In genomic region chr2:229083606-229084349, GRCh38 we compare ENCODE assay signal across 22 cellular contexts.
DNase-seq lines count a peak whose midpoint lies in the region; ATAC-seq and TF ChIP-seq lines count a peak whose summit lies in the region.
"Had no signal": no experiment of that assay in that cellular context is flagged by ENCODE, and none has a peak within 500 bp of the region (broad histone marks: within the 10 kb centered on the region; RNA-seq: fewer than 3 reads in every experiment).

No MANE protein-coding gene starts in this region.

- H3K9me3 ChIP-seq in right lobe of liver = peaks cover 0 to 2% (median 0%) of the 10 kb centered on the region in 4 donors
- H3K9me3 ChIP-seq: A549, Peyer's patch had no signal

- TF ChIP-seq CTCF in AG10803 (conservative IDR thresholded peaks at IDR 0.05; ENCODE audit: low read length) (no peak), right lobe of liver (IDR thresholded peaks at IDR 0.05) (no peak), natural killer cell (IDR thresholded peaks at IDR 0.05) (no peak)

- 65% methylated on average over 4 of the region's 5 CpGs for WGBS in right lobe of liver (ENCODE audit: insufficient coverage, low coverage, low lambda C conversion rate, missing lambda C conversion rate)

- H3K27me3 ChIP-seq in right lobe of liver = no peaks in the 10 kb centered on the region
- H3K27me3 ChIP-seq: Peyer's patch had no signal

- no peaks in the 10 kb centered on the region for H3K36me3 Mint-ChIP-seq in activated naive CD8-positive, alpha-beta T cell treated with anti-CD3 and anti-CD28 coated beads, Interleukin-2, amount 50 U/mL, for 24 hours (ENCODE audit: low read depth)
- peaks cover 8% of the 10 kb centered on the region for H3K36me3 Mint-ChIP-seq in natural killer cell
- H3K36me3 Mint-ChIP-seq: CD14-positive monocyte; stimulated activated naive B cell treated with anti-CD40 and anti-IgM and Interleukin-4, amounts not matched to agents 10 μg/mL and 1 μg/mL and 100 μg/mL, for 72 hours had no signal

- no peaks in the 10 kb centered on the region for H3K36me3 ChIP-seq in right lobe of liver
- H3K36me3 ChIP-seq: cardiac muscle cell, Peyer's patch had no signal

- TF ChIP-seq POLR2A in right lobe of liver (IDR thresholded peaks at IDR 0.05) = no peak

- H3K4me3 Mint-ChIP-seq in activated naive CD8-positive, alpha-beta T cell treated with anti-CD3 and anti-CD28 coated beads, Interleukin-2, amount 50 U/mL, for 24 hours = no peak overlapping the region
- no peak overlapping the region for H3K4me3 Mint-ChIP-seq in natural killer cell
- H3K4me3 Mint-ChIP-seq: activated CD8-positive, alpha-beta T cell treated with anti-CD3 and anti-CD28 coated beads, Interleukin-2, amount 10 ng/mL, durations not matched to agents 7 days and 5 days; activated T-helper 1 cell treated with anti-CD3 and anti-CD28 coated beads, Interleukin-12 subunit alpha, Interleukin-12 subunit beta, Interleukin-2, Interleukin-4 antibody, amounts not matched to agents 30 ng/mL and 10 ng/mL and 1 ng/mL, durations not matched to agents 14 hours and 24 hours and 36 hours; CD14-positive monocyte; stimulated activated naive B cell treated with anti-CD40 and anti-IgM and Interleukin-4, amounts not matched to agents 10 μg/mL and 1 μg/mL and 100 μg/mL, for 72 hours had no signal

- intact Hi-C loops in right lobe of liver (cut with DNase I) = no loop called here
- intact Hi-C loops in natural killer cell (cut with micrococcal nuclease) = no loop called here

- H3K27ac Mint-ChIP-seq in activated naive CD8-positive, alpha-beta T cell treated with anti-CD3 and anti-CD28 coated beads, Interleukin-2, amount 50 U/mL, for 24 hours = no peak overlapping the region
- no peak overlapping the region for H3K27ac Mint-ChIP-seq in natural killer cell
- H3K27ac Mint-ChIP-seq: activated CD8-positive, alpha-beta T cell treated with anti-CD3 and anti-CD28 coated beads, Interleukin-2, amount 10 ng/mL, durations not matched to agents 7 days and 5 days; activated T-helper 1 cell treated with anti-CD3 and anti-CD28 coated beads, Interleukin-12 subunit alpha, Interleukin-12 subunit beta, Interleukin-2, Interleukin-4 antibody, amounts not matched to agents 30 ng/mL and 10 ng/mL and 1 ng/mL, durations not matched to agents 14 hours and 24 hours and 36 hours; CD14-positive monocyte; stimulated activated naive B cell treated with anti-CD40 and anti-IgM and Interleukin-4, amounts not matched to agents 10 μg/mL and 1 μg/mL and 100 μg/mL, for 72 hours had no signal

- H3K4me1 ChIP-seq in right lobe of liver = peaks cover 0 to 9% (median 3%) of the 10 kb centered on the region in 4 donors
- H3K4me1 ChIP-seq: A549 had no signal

- no peaks in the 10 kb centered on the region for H3K4me1 Mint-ChIP-seq in activated naive CD8-positive, alpha-beta T cell treated with anti-CD3 and anti-CD28 coated beads, Interleukin-2, amount 50 U/mL, for 24 hours
- H3K4me1 Mint-ChIP-seq in natural killer cell = no peaks in the 10 kb centered on the region
- H3K4me1 Mint-ChIP-seq: CD14-positive monocyte; stimulated activated naive B cell treated with anti-CD40 and anti-IgM and Interleukin-4, amounts not matched to agents 10 μg/mL and 1 μg/mL and 100 μg/mL, for 72 hours had no signal

- no peak overlapping the region for H3K27ac ChIP-seq in right lobe of liver
- H3K27ac ChIP-seq: A549, cardiac muscle cell had no signal

- H3K4me3 ChIP-seq in AG10803 (ENCODE audit: low read length) (no peak overlapping the region), right lobe of liver (no peak overlapping the region)
- H3K4me3 ChIP-seq: A549, cardiac muscle cell, Peyer's patch had no signal

- DNase-seq in AG10803 (ENCODE audit: low read depth) = peak; percentile 8
- peak; percentile 82 for DNase-seq in NCI-H187 treated with DMSO at 0.1 percent for 48 hours (lab: John Stamatoyannopoulos, UW)
- peak; percentile 62 for DNase-seq in NCI-H748 treated with DMSO at 0.1 percent for 48 hours (lab: John Stamatoyannopoulos, UW)
- DNase-seq in right lobe of liver = peak in 1 of 3 donors; percentile 53
- no peak for DNase-seq in activated naive CD8-positive, alpha-beta T cell treated with anti-CD3 and anti-CD28 coated beads, Interleukin-2, amount 50 U/mL, for 24 hours
- DNase-seq in natural killer cell = no peak
- DNase-seq: activated CD8-positive, alpha-beta T cell treated with anti-CD3 and anti-CD28 coated beads, Interleukin-2, amount 10 ng/mL, durations not matched to agents 7 days and 5 days; DND-41; effector CD4-positive, alpha-beta T cell; hippocampal formation; kidney glomerular epithelial cell; NCI-H82; stimulated activated naive B cell treated with anti-CD40 and anti-IgM and Interleukin-4, amounts not matched to agents 10 μg/mL and 1 μg/mL and 100 μg/mL, for 72 hours; SW 1271; trophoblast cell had no signal

- ATAC-seq in right lobe of liver (peak; percentile 45 to 87 (median 66)), natural killer cell (no peak), HG03139 (IDR thresholded peaks at IDR 0.05; ENCODE audit: unreplicated experiment) (no peak), HG03521 (IDR thresholded peaks at IDR 0.05; ENCODE audit: unreplicated experiment) (no peak)
- ATAC-seq in activated naive CD8-positive, alpha-beta T cell treated with anti-CD3 and anti-CD28 coated beads, Interleukin-2, amount 50 U/mL, for 24 hours = no peak
- ATAC-seq: A549; activated CD8-positive, alpha-beta T cell treated with anti-CD3 and anti-CD28 coated beads, Interleukin-2, amount 10 ng/mL, durations not matched to agents 7 days and 5 days; stimulated activated naive B cell treated with anti-CD40 and anti-IgM and Interleukin-4, amounts not matched to agents 10 μg/mL and 1 μg/mL and 100 μg/mL, for 72 hours had no signal

- no peaks in the 10 kb centered on the region for H3K27me3 Mint-ChIP-seq in activated naive CD8-positive, alpha-beta T cell treated with anti-CD3 and anti-CD28 coated beads, Interleukin-2, amount 50 U/mL, for 24 hours
- H3K27me3 Mint-ChIP-seq in natural killer cell (ENCODE audit: low read depth in 2 of 2) = no peaks in the 10 kb centered on the region
- H3K27me3 Mint-ChIP-seq: stimulated activated naive B cell treated with anti-CD40 and anti-IgM and Interleukin-4, amounts not matched to agents 10 μg/mL and 1 μg/mL and 100 μg/mL, for 72 hours had no signal

- H3K9me3 Mint-ChIP-seq in activated naive CD8-positive, alpha-beta T cell treated with anti-CD3 and anti-CD28 coated beads, Interleukin-2, amount 50 U/mL, for 24 hours = peaks cover 9% of the 10 kb centered on the region
- peaks cover 6 to 14% of the 10 kb centered on the region in 2 donors for H3K9me3 Mint-ChIP-seq in natural killer cell
- H3K9me3 Mint-ChIP-seq: activated T-helper 1 cell treated with anti-CD3 and anti-CD28 coated beads, Interleukin-12 subunit alpha, Interleukin-12 subunit beta, Interleukin-2, Interleukin-4 antibody, amounts not matched to agents 30 ng/mL and 10 ng/mL and 1 ng/mL, durations not matched to agents 14 hours and 24 hours and 36 hours had no signal

Comparison
In these comparisons a context has a peak if more than half of its experiments do, and no peak if none do; other contexts are left out.
1. DNase-seq: peak in AG10803 (single experiment), NCI-H187 treated with DMSO at 0.1 percent for 48 hours (single experiment) and NCI-H748 treated with DMSO at 0.1 percent for 48 hours (single experiment); none in activated naive CD8-positive, alpha-beta T cell treated with anti-CD3 and anti-CD28 coated beads, Interleukin-2, amount 50 U/mL, for 24 hours (single experiment) and natural killer cell (single experiment).
2. ATAC-seq: peak in right lobe of liver (4 of 4); none in activated naive CD8-positive, alpha-beta T cell treated with anti-CD3 and anti-CD28 coated beads, Interleukin-2, amount 50 U/mL, for 24 hours (single experiment), natural killer cell (0 of 3), HG03139 (single experiment) and HG03521 (single experiment).